In the genomic region with DNA sequence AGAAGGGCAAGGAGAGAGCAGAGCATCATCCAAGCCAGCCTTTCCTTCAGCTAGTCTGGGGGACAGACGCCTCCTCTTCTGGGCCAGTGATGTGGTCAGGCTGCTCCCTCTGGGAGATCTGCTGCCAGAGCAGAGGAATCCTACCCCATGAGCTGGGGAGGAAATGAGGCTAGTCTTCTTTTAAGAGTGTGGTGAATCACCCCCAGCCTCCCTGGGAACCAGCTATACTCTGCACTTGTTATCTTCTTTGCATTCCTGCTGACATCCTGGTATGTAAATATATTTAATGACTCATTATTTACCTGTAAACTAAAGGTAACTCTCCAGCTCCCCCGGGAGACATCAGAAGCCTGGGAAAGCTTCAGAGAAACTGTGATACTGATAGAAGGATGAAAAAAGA, we compare ENCODE assay signal across 1 cellular context.
TF ChIP-seq lines count a peak whose summit lies in the region.

No MANE protein-coding gene starts in this region.

TF ChIP-seq in endothelial cell of umbilical vein, 7 proteins besides CTCF, POLR2A, EP300 and RAD21:
- TF ChIP-seq POLR2AphosphoS5 (IDR thresholded peaks at IDR 0.05; ENCODE audit: insufficient read depth, low read depth, low read length): no peak
- no peak for TF ChIP-seq EZH2 (IDR thresholded peaks at IDR 0.05; ENCODE audit: borderline replicate concordance, low read depth, low read length, severe bottlenecking)
- TF ChIP-seq, protein P1, sequence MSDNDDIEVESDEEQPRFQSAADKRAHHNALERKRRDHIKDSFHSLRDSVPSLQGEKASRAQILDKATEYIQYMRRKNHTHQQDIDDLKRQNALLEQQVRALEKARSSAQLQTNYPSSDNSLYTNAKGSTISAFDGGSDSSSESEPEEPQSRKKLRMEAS (IDR thresholded peaks at IDR 0.05; ENCODE audit: insufficient read depth, insufficient read length): no peak
- TF ChIP-seq JUN (IDR thresholded peaks at IDR 0.05; ENCODE audit: borderline replicate concordance, insufficient read depth, insufficient read length, low read depth): peak; percentile 4
- peak; percentile 73 for TF ChIP-seq FOS (IDR thresholded peaks at IDR 0.05; ENCODE audit: borderline replicate concordance, insufficient read depth, low read length)
- TF ChIP-seq MYC (IDR thresholded peaks at IDR 0.05; ENCODE audit: low read depth, low read length): no peak
- TF ChIP-seq GATA2 (IDR thresholded peaks at IDR 0.05; ENCODE audit: insufficient read depth, insufficient read length, low read depth, low read length): peak; percentile 60
